Comparison of ENCODE assay signal across 1 cellular context in the genomic region with DNA sequence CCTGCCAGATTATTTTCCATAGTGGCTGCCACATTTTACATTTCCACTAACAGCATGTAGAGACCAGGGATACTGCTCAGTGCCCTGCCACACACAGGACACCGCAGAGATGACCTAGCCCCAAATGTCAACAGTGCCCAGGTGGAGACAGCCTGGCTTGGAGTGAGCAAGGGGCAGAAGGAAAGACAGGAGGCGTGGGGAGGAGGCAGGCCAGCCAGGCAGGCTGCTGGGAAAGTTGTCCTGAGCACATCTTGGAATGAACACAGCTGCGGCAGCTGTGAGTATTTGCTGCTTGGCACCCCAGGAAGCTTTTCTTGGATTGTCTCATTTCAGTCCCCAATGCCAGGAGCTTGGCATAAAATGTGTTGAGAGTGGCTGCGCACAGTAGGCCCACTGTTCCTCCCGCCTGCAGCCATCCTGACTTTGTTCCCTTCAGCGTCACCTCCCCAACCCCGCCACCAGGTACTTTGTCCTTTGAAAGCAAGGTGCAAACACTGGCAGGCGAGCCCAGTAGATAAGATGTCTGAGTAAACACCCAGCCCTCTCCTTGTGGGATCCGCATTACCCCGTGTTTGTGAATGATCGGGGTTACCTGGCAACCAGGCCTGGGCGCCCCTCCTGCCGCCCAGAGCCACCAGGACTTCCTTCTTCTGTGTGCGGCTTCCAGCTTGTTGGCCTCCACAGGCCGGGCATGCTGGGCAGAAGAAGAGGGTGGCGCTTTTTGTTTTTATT.
TF ChIP-seq lines count a peak whose summit lies in the region.

No MANE protein-coding gene starts in this region.

TF ChIP-seq in HepG2, 621 proteins besides CTCF, POLR2A, EP300 and RAD21 (continued from another document and continues in another):
- TF ChIP-seq, protein P1, sequence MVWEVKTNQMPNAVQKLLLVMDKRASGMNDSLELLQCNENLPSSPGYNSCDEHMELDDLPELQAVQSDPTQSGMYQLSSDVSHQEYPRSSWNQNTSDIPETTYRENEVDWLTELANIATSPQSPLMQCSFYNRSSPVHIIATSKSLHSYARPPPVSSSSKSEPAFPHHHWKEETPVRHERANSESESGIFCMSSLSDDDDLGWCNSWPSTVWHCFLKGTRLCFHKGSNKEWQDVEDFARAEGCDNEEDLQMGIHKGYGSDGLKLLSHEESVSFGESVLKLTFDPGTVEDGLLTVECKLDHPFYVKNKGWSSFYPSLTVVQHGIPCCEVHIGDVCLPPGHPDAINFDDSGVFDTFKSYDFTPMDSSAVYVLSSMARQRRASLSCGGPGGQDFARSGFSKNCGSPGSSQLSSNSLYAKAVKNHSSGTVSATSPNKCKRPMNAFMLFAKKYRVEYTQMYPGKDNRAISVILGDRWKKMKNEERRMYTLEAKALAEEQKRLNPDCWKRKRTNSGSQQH (CRISPR knock-in tag; IDR thresholded peaks at IDR 0.05; ENCODE audit: low read depth): no peak; the same call in 1 of the 2 replicates
- TF ChIP-seq ZNF350 (CRISPR knock-in tag; IDR thresholded peaks at IDR 0.05; ENCODE audit: borderline replicate concordance, low read depth) (peak; percentile 39; the same call in 1 of the 2 replicates), ZNF546 (CRISPR knock-in tag; conservative IDR thresholded peaks at IDR 0.05) (no peak), HOXA9 (CRISPR knock-in tag; IDR thresholded peaks at IDR 0.05; ENCODE audit: borderline replicate concordance) (no peak), MBNL3 (CRISPR knock-in tag; conservative IDR thresholded peaks at IDR 0.05) (no peak), ZNF354B (CRISPR knock-in tag; IDR thresholded peaks at IDR 0.05) (no peak), SALL1 (CRISPR knock-in tag; IDR thresholded peaks at IDR 0.05) (peak; percentile 80), ZNF180 (CRISPR knock-in tag; IDR thresholded peaks at IDR 0.05; ENCODE audit: borderline replicate concordance, low read depth) (no peak), MEIS1 (CRISPR knock-in tag; IDR thresholded peaks at IDR 0.05; ENCODE audit: borderline replicate concordance) (no peak), TBL1XR1 (IDR thresholded peaks at IDR 0.05; ENCODE audit: borderline replicate concordance, low read length, partially characterized antibody) (no peak), ISL2 (CRISPR knock-in tag; IDR thresholded peaks at IDR 0.05) (peak; percentile 68), ZNF746 (CRISPR knock-in tag; IDR thresholded peaks at IDR 0.05) (peak; percentile 63; the same call in 1 of the 2 replicates), ZNF138 (CRISPR knock-in tag; IDR thresholded peaks at IDR 0.05; ENCODE audit: low read depth) (no peak), ZNF75D (CRISPR knock-in tag; IDR thresholded peaks at IDR 0.05; ENCODE audit: borderline replicate concordance) (no peak), FOXJ3 (CRISPR knock-in tag; IDR thresholded peaks at IDR 0.05; ENCODE audit: borderline replicate concordance) (peak; percentile 78), GATAD1 (CRISPR knock-in tag; IDR thresholded peaks at IDR 0.05) (0 out of 2 replicates have a peak, but pooled peaks have one; percentile 7), SAP130 (CRISPR knock-in tag; IDR thresholded peaks at IDR 0.05; ENCODE audit: low read depth) (peak; percentile 59), ERF (CRISPR knock-in tag; IDR thresholded peaks at IDR 0.05) (peak; percentile 46; the same call in 1 of the 2 replicates), PHF20 (CRISPR knock-in tag; IDR thresholded peaks at IDR 0.05) (no peak), ZNF292 (CRISPR knock-in tag; IDR thresholded peaks at IDR 0.05; ENCODE audit: borderline replicate concordance, low read depth) (no peak)
- TF ChIP-seq, protein P2, sequence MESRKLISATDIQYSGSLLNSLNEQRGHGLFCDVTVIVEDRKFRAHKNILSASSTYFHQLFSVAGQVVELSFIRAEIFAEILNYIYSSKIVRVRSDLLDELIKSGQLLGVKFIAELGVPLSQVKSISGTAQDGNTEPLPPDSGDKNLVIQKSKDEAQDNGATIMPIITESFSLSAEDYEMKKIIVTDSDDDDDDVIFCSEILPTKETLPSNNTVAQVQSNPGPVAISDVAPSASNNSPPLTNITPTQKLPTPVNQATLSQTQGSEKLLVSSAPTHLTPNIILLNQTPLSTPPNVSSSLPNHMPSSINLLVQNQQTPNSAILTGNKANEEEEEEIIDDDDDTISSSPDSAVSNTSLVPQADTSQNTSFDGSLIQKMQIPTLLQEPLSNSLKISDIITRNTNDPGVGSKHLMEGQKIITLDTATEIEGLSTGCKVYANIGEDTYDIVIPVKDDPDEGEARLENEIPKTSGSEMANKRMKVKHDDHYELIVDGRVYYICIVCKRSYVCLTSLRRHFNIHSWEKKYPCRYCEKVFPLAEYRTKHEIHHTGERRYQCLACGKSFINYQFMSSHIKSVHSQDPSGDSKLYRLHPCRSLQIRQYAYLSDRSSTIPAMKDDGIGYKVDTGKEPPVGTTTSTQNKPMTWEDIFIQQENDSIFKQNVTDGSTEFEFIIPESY (CRISPR knock-in tag; IDR thresholded peaks at IDR 0.05): peak; percentile 98
- TF ChIP-seq, protein P3, sequence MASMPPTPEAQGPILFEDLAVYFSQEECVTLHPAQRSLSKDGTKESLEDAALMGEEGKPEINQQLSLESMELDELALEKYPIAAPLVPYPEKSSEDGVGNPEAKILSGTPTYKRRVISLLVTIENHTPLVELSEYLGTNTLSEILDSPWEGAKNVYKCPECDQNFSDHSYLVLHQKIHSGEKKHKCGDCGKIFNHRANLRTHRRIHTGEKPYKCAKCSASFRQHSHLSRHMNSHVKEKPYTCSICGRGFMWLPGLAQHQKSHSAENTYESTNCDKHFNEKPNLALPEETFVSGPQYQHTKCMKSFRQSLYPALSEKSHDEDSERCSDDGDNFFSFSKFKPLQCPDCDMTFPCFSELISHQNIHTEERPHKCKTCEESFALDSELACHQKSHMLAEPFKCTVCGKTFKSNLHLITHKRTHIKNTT (CRISPR knock-in tag; IDR thresholded peaks at IDR 0.05): no peak
- TF ChIP-seq, protein P4, sequence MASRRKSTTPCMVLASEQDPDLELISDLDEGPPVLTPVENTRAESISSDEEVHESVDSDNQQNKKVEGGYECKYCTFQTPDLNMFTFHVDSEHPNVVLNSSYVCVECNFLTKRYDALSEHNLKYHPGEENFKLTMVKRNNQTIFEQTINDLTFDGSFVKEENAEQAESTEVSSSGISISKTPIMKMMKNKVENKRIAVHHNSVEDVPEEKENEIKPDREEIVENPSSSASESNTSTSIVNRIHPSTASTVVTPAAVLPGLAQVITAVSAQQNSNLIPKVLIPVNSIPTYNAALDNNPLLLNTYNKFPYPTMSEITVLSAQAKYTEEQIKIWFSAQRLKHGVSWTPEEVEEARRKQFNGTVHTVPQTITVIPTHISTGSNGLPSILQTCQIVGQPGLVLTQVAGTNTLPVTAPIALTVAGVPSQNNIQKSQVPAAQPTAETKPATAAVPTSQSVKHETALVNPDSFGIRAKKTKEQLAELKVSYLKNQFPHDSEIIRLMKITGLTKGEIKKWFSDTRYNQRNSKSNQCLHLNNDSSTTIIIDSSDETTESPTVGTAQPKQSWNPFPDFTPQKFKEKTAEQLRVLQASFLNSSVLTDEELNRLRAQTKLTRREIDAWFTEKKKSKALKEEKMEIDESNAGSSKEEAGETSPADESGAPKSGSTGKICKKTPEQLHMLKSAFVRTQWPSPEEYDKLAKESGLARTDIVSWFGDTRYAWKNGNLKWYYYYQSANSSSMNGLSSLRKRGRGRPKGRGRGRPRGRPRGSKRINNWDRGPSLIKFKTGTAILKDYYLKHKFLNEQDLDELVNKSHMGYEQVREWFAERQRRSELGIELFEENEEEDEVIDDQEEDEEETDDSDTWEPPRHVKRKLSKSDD (CRISPR knock-in tag; IDR thresholded peaks at IDR 0.05; ENCODE audit: low read depth): peak; percentile 48; the same call in 1 of the 2 replicates
- TF ChIP-seq, protein P5, sequence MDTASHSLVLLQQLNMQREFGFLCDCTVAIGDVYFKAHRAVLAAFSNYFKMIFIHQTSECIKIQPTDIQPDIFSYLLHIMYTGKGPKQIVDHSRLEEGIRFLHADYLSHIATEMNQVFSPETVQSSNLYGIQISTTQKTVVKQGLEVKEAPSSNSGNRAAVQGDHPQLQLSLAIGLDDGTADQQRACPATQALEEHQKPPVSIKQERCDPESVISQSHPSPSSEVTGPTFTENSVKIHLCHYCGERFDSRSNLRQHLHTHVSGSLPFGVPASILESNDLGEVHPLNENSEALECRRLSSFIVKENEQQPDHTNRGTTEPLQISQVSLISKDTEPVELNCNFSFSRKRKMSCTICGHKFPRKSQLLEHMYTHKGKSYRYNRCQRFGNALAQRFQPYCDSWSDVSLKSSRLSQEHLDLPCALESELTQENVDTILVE (CRISPR knock-in tag; IDR thresholded peaks at IDR 0.05): no peak
- TF ChIP-seq, protein P6, sequence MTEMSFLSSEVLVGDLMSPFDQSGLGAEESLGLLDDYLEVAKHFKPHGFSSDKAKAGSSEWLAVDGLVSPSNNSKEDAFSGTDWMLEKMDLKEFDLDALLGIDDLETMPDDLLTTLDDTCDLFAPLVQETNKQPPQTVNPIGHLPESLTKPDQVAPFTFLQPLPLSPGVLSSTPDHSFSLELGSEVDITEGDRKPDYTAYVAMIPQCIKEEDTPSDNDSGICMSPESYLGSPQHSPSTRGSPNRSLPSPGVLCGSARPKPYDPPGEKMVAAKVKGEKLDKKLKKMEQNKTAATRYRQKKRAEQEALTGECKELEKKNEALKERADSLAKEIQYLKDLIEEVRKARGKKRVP (CRISPR knock-in tag; IDR thresholded peaks at IDR 0.05): no peak
- TF ChIP-seq, protein P7, sequence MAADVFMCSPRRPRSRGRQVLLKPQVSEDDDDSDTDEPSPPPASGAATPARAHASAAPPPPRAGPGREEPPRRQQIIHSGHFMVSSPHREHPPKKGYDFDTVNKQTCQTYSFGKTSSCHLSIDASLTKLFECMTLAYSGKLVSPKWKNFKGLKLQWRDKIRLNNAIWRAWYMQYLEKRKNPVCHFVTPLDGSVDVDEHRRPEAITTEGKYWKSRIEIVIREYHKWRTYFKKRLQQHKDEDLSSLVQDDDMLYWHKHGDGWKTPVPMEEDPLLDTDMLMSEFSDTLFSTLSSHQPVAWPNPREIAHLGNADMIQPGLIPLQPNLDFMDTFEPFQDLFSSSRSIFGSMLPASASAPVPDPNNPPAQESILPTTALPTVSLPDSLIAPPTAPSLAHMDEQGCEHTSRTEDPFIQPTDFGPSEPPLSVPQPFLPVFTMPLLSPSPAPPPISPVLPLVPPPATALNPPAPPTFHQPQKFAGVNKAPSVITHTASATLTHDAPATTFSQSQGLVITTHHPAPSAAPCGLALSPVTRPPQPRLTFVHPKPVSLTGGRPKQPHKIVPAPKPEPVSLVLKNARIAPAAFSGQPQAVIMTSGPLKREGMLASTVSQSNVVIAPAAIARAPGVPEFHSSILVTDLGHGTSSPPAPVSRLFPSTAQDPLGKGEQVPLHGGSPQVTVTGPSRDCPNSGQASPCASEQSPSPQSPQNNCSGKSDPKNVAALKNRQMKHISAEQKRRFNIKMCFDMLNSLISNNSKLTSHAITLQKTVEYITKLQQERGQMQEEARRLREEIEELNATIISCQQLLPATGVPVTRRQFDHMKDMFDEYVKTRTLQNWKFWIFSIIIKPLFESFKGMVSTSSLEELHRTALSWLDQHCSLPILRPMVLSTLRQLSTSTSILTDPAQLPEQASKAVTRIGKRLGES (CRISPR knock-in tag; IDR thresholded peaks at IDR 0.05; ENCODE audit: borderline replicate concordance): no peak
- TF ChIP-seq, protein P8, sequence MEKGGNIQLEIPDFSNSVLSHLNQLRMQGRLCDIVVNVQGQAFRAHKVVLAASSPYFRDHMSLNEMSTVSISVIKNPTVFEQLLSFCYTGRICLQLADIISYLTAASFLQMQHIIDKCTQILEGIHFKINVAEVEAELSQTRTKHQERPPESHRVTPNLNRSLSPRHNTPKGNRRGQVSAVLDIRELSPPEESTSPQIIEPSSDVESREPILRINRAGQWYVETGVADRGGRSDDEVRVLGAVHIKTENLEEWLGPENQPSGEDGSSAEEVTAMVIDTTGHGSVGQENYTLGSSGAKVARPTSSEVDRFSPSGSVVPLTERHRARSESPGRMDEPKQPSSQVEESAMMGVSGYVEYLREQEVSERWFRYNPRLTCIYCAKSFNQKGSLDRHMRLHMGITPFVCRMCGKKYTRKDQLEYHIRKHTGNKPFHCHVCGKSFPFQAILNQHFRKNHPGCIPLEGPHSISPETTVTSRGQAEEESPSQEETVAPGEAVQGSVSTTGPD (CRISPR knock-in tag; IDR thresholded peaks at IDR 0.05): no peak
- TF ChIP-seq, protein P9, sequence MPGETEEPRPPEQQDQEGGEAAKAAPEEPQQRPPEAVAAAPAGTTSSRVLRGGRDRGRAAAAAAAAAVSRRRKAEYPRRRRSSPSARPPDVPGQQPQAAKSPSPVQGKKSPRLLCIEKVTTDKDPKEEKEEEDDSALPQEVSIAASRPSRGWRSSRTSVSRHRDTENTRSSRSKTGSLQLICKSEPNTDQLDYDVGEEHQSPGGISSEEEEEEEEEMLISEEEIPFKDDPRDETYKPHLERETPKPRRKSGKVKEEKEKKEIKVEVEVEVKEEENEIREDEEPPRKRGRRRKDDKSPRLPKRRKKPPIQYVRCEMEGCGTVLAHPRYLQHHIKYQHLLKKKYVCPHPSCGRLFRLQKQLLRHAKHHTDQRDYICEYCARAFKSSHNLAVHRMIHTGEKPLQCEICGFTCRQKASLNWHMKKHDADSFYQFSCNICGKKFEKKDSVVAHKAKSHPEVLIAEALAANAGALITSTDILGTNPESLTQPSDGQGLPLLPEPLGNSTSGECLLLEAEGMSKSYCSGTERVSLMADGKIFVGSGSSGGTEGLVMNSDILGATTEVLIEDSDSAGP (CRISPR knock-in tag; IDR thresholded peaks at IDR 0.05; ENCODE audit: borderline replicate concordance): peak; percentile 59; the same call in 1 of the 2 replicates
- TF ChIP-seq, protein P10, sequence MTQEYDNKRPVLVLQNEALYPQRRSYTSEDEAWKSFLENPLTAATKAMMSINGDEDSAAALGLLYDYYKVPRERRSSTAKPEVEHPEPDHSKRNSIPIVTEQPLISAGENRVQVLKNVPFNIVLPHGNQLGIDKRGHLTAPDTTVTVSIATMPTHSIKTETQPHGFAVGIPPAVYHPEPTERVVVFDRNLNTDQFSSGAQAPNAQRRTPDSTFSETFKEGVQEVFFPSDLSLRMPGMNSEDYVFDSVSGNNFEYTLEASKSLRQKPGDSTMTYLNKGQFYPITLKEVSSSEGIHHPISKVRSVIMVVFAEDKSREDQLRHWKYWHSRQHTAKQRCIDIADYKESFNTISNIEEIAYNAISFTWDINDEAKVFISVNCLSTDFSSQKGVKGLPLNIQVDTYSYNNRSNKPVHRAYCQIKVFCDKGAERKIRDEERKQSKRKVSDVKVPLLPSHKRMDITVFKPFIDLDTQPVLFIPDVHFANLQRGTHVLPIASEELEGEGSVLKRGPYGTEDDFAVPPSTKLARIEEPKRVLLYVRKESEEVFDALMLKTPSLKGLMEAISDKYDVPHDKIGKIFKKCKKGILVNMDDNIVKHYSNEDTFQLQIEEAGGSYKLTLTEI (CRISPR knock-in tag; conservative IDR thresholded peaks at IDR 0.05): no peak
- TF ChIP-seq, protein P11, sequence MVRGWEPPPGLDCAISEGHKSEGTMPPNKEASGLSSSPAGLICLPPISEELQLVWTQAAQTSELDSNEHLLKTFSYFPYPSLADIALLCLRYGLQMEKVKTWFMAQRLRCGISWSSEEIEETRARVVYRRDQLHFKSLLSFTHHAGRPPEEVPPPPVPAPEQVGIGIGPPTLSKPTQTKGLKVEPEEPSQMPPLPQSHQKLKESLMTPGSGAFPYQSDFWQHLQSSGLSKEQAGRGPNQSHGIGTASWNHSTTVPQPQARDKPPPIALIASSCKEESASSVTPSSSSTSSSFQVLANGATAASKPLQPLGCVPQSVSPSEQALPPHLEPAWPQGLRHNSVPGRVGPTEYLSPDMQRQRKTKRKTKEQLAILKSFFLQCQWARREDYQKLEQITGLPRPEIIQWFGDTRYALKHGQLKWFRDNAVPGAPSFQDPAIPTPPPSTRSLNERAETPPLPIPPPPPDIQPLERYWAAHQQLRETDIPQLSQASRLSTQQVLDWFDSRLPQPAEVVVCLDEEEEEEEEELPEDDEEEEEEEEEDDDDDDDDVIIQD (CRISPR knock-in tag; IDR thresholded peaks at IDR 0.05; ENCODE audit: low read depth): no peak
